In genomic region chr5:75566710-75567309, GRCh38 we compare ENCODE assay signal across 9 cellular contexts. TPM values are rescaled to one million over a fixed set of nuclear protein-coding genes. Genes with fewer than 3 reads are reported as not detected.
A peak's percentile ranks its signal among the peaks of the same experiment; 100 is the strongest.
DNase-seq lines count a peak whose midpoint lies in the region; ATAC-seq, FAIRE-seq and TF ChIP-seq lines count a peak whose summit lies in the region.
"Had no signal": no experiment of that assay in that cellular context is flagged by ENCODE, and none has a peak within 500 bp of the region (broad histone marks: within the 10 kb centered on the region; RNA-seq: fewer than 3 reads in every experiment).

No MANE protein-coding gene starts in this region.

- no peak for ATAC-seq in GM23338

- FAIRE-seq in H54 (lab: Jason Lieb, UNC), result peak; percentile 91
- FAIRE-seq: frontal cortex had no signal

- CTCF ChIA-PET in activated CD4-positive, alpha-beta T cell treated with anti-CD3 and anti-CD28 coated beads, Interleukin-2, amount 10 ng/mL, durations not matched to agents 7 days and 5 days (lab: Charles Lee), result interaction anchor here (1.2 kb wide), 1 partner anchor 11 kb away, joined by 4 read pairs; no protein-coding TSS in a partner anchor

- H3K36me3 Mint-ChIP-seq in activated CD4-positive, alpha-beta T cell treated with anti-CD3 and anti-CD28 coated beads, Interleukin-2, amount 10 ng/mL, durations not matched to agents 7 days and 5 days (ENCODE audit: low read depth), result peaks cover 51% of the 10 kb centered on the region
- peaks cover 22% of the 10 kb centered on the region; the same call in 2 of the 3 replicates for H3K36me3 Mint-ChIP-seq in GM23338 (ENCODE audit: low read depth)

- H3K4me3 Mint-ChIP-seq in activated CD4-positive, alpha-beta T cell treated with anti-CD3 and anti-CD28 coated beads, Interleukin-2, amount 10 ng/mL, durations not matched to agents 7 days and 5 days, result no peak overlapping the region
- H3K4me3 Mint-ChIP-seq in GM23338, result no peak overlapping the region

- H3K27me3 Mint-ChIP-seq in activated CD4-positive, alpha-beta T cell treated with anti-CD3 and anti-CD28 coated beads, Interleukin-2, amount 10 ng/mL, durations not matched to agents 7 days and 5 days, result no peaks in the 10 kb centered on the region
- no peaks in the 10 kb centered on the region for H3K27me3 Mint-ChIP-seq in GM23338 (ENCODE audit: insufficient read depth, low read depth, poor library complexity)

- DNase-seq in GM12864 (ENCODE audit: low read depth) (peak; percentile 73), H54 (ENCODE audit: insufficient read length, low spot score) (peak; percentile 13), Kasumi-1 (lab: John Stamatoyannopoulos, UW) (peak; percentile 88 to 92), fibroblast of mammary gland (ENCODE audit: low read depth) (peak; percentile 95), putamen (ENCODE audit: low spot score) (peak; percentile 42), GM23338 (ENCODE audit: low spot score) (no peak), GOT3 (lab: John Stamatoyannopoulos, UW) (no peak)
- peak; percentile 28 for DNase-seq in activated CD4-positive, alpha-beta T cell treated with anti-CD3 and anti-CD28 coated beads, Interleukin-2, amount 10 ng/mL, durations not matched to agents 7 days and 5 days

- peaks cover 22% of the 10 kb centered on the region for H3K4me1 Mint-ChIP-seq in activated CD4-positive, alpha-beta T cell treated with anti-CD3 and anti-CD28 coated beads, Interleukin-2, amount 10 ng/mL, durations not matched to agents 7 days and 5 days
- peaks cover 2% of the 10 kb centered on the region; the same call in 1 of the 3 replicates for H3K4me1 Mint-ChIP-seq in GM23338

- peak overlapping the region; percentile 22; the same call in 1 of the 2 replicates for H3K4me3 ChIP-seq in GM12864 (ENCODE audit: low read depth, low read length)
- no peak overlapping the region for H3K4me3 ChIP-seq in fibroblast of mammary gland (ENCODE audit: control insufficient read depth, low read depth, low read length)
- H3K4me3 ChIP-seq in GM23338, result no peak overlapping the region

- H3F3A ChIP-seq in GM23338 (replicated peaks; ENCODE audit: low read depth), result no peaks in the 10 kb centered on the region

- TF ChIP-seq POLR2A in H54 (IDR thresholded peaks at IDR 0.05; ENCODE audit: low read depth, low read length), result no peak

- TF ChIP-seq CTCF in GM12864 (IDR thresholded peaks at IDR 0.05; ENCODE audit: low read depth, low read length, missing control alignments) (no peak), fibroblast of mammary gland (conservative IDR thresholded peaks at IDR 0.05; ENCODE audit: control insufficient read depth, insufficient read depth, low read depth, low read length) (no peak), GM23338 (conservative IDR thresholded peaks at IDR 0.05; ENCODE audit: low read depth in 2 of 2) (no peak)

- H3K9me3 Mint-ChIP-seq in activated CD4-positive, alpha-beta T cell treated with anti-CD3 and anti-CD28 coated beads, Interleukin-2, amount 10 ng/mL, durations not matched to agents 7 days and 5 days, result peaks cover 27% of the 10 kb centered on the region
- H3K9me3 Mint-ChIP-seq in GM23338, result peaks cover 18% of the 10 kb centered on the region

- no peak overlapping the region for H3K27ac ChIP-seq in GM23338 (ENCODE audit: low read depth)

- H2AFZ ChIP-seq in GM23338, result no peak overlapping the region

- H3K9me2 ChIP-seq in GM23338 (ENCODE audit: insufficient read depth), result 0 out of 2 replicates have a peak, but pooled peaks cover 3% of the 10 kb centered on the region

- no peaks in the 10 kb centered on the region for H3K4me1 ChIP-seq in GM23338 (ENCODE audit: insufficient read depth)

- H3K27me3 ChIP-seq in GM23338 (ENCODE audit: insufficient read depth), result no peaks in the 10 kb centered on the region

- POLR2A ChIA-PET in activated CD4-positive, alpha-beta T cell treated with anti-CD3 and anti-CD28 coated beads, Interleukin-2, amount 10 ng/mL, durations not matched to agents 7 days and 5 days (lab: Charles Lee), result interaction anchor here (0.8 kb wide), 1 partner anchor 57 kb away, joined by 4 read pairs; no protein-coding TSS in a partner anchor

- H4K20me1 ChIP-seq in GM23338 (replicated peaks; ENCODE audit: insufficient read depth), result no peaks in the 10 kb centered on the region

- no peak overlapping the region for H3K4me2 ChIP-seq in GM23338

- H3K36me3 ChIP-seq in GM23338 (ENCODE audit: insufficient read depth), result no peaks in the 10 kb centered on the region

- no peak overlapping the region for H3K27ac Mint-ChIP-seq in activated CD4-positive, alpha-beta T cell treated with anti-CD3 and anti-CD28 coated beads, Interleukin-2, amount 10 ng/mL, durations not matched to agents 7 days and 5 days
- no peak overlapping the region for H3K27ac Mint-ChIP-seq in GM23338

- H3K79me2 ChIP-seq in GM23338 (replicated peaks; ENCODE audit: insufficient read depth), result peaks cover 4% of the 10 kb centered on the region; the same call in 1 of the 2 replicates

TF ChIP-seq in GM23338, 12 proteins besides CTCF, POLR2A, EP300 and RAD21:
- TF ChIP-seq STAT1 (IDR thresholded peaks at IDR 0.05; ENCODE audit: unreplicated experiment) (no peak), ZNF114 (CRISPR knock-in tag; IDR thresholded peaks at IDR 0.05) (no peak), POLR2AphosphoS5 (IDR thresholded peaks at IDR 0.05; ENCODE audit: low read depth) (no peak), NANOG (IDR thresholded peaks at IDR 0.05; ENCODE audit: borderline replicate concordance) (no peak), EZH2phosphoT487 (IDR thresholded peaks at IDR 0.05; ENCODE audit: unreplicated experiment) (no peak), EZH2 (IDR thresholded peaks at IDR 0.05; ENCODE audit: low read depth, unreplicated experiment) (no peak)

RNA-seq across cellular contexts. Expression of gene ANKDD1B, which starts 44.4 kb away (rescaled TPM):
- total RNA-seq in activated CD4-positive, alpha-beta T cell treated with anti-CD3 and anti-CD28 coated beads, Interleukin-2, amount 10 ng/mL, durations not matched to agents 7 days and 5 days, result under 1 TPM in 1 of 2 experiments, not detected in 1; 0.07 TPM
- total RNA-seq in GM23338 (2014; rRNA removed; shearing (Covaris generic)), result 0.73 TPM in 1 of 2 replicates, not detected in the other
- 0.28 and 0.40 TPM in 2 replicates for polyA plus RNA-seq in GM23338 (2016; fragmentation: Nextera tagmentation; extraction: Ambion mirVana)

RNA-seq across cellular contexts. Expression of gene POLK, which starts 55.1 kb away (rescaled TPM):
- 10 to 100 TPM; 27.1 to 30.3 TPM for total RNA-seq in activated CD4-positive, alpha-beta T cell treated with anti-CD3 and anti-CD28 coated beads, Interleukin-2, amount 10 ng/mL, durations not matched to agents 7 days and 5 days
- total RNA-seq in GM23338 (2014; rRNA removed; shearing (Covaris generic)), result 10.9 and 14.5 TPM in 2 replicates
- 5.4 and 6.3 TPM in 2 replicates for polyA plus RNA-seq in GM23338 (2016; fragmentation: Nextera tagmentation; extraction: Ambion mirVana)

RNA-seq across cellular contexts. Expression of gene CERT1, which starts 55.4 kb away (rescaled TPM):
- total RNA-seq in activated CD4-positive, alpha-beta T cell treated with anti-CD3 and anti-CD28 coated beads, Interleukin-2, amount 10 ng/mL, durations not matched to agents 7 days and 5 days, result 10 to 100 TPM; 27.8 to 29.0 TPM
- total RNA-seq in GM23338 (2014; rRNA removed; shearing (Covaris generic)), result 38.9 and 40.7 TPM in 2 replicates
- 36.5 and 37.5 TPM in 2 replicates for polyA plus RNA-seq in GM23338 (2016; fragmentation: Nextera tagmentation; extraction: Ambion mirVana)

Comparison
In these comparisons a context has a peak if more than half of its experiments do, and no peak if none do; other contexts are left out.
1. DNase-seq: peak in GM12864 (single experiment), H54 (single experiment), Kasumi-1 (2 of 2), activated CD4-positive, alpha-beta T cell treated with anti-CD3 and anti-CD28 coated beads, Interleukin-2, amount 10 ng/mL, durations not matched to agents 7 days and 5 days (single experiment), fibroblast of mammary gland (single experiment) and putamen (single experiment); none in GM23338 (single experiment) and GOT3 (single experiment).